In genomic region chr15:40928351-40928974, GRCh38 we compare ENCODE assay signal across 8 cellular contexts. TPM values are rescaled to one million over a fixed set of nuclear protein-coding genes. Genes with fewer than 3 reads are reported as not detected.
DNase-seq lines count a peak whose midpoint lies in the region; ATAC-seq, FAIRE-seq and TF ChIP-seq lines count a peak whose summit lies in the region.

No MANE protein-coding gene starts in this region.

- DNase-seq in COR-L47 (lab: John Stamatoyannopoulos, UW), result peak; percentile 96
- peak; percentile 60 for DNase-seq in NCI-H1092 (lab: John Stamatoyannopoulos, UW)
- DNase-seq in activated naive CD8-positive, alpha-beta T cell treated with anti-CD3 and anti-CD28 coated beads for 36 hours, result no peak
- DNase-seq in left lobe of liver (ENCODE audit: low spot score), result no peak
- peak; percentile 70 for DNase-seq in type B pancreatic cell (ENCODE audit: extremely low spot score, unreplicated experiment)
- DNase-seq in testis, result no peak
- no peak for DNase-seq in GM12891 (ENCODE audit: insufficient read length, low spot score)
- DNase-seq in midbrain (lab: John Stamatoyannopoulos, UW), result no peak

- H3K4me3 ChIP-seq in testis, result peak overlapping the region in 1 of 2 donors; percentile 53

- WGBS in testis, 2 donors, result 0 to 2% methylated on average over 10 to 26 of the region's 34 CpGs

- peaks cover 31% of the 10 kb centered on the region for H3K4me1 Mint-ChIP-seq in activated naive CD8-positive, alpha-beta T cell treated with anti-CD3 and anti-CD28 coated beads for 36 hours
- peaks cover 22% of the 10 kb centered on the region for H3K4me1 Mint-ChIP-seq in type B pancreatic cell (ENCODE audit: unreplicated experiment)

- no peaks in the 10 kb centered on the region for H3K27me3 ChIP-seq in testis

- H3K36me3 Mint-ChIP-seq in activated naive CD8-positive, alpha-beta T cell treated with anti-CD3 and anti-CD28 coated beads for 36 hours, result no peaks in the 10 kb centered on the region
- H3K36me3 Mint-ChIP-seq in type B pancreatic cell, result no peaks in the 10 kb centered on the region

- no peaks in the 10 kb centered on the region for H3K36me3 ChIP-seq in testis (ENCODE audit: low read depth, missing control alignments)

- intact Hi-C loops in testis (cut with DNase I; ENCODE audit: low total_unique reads), result no loop called here

- no peak overlapping the region for H3K27ac Mint-ChIP-seq in activated naive CD8-positive, alpha-beta T cell treated with anti-CD3 and anti-CD28 coated beads for 36 hours
- H3K27ac Mint-ChIP-seq in type B pancreatic cell, result no peak overlapping the region

- H3K4me3 Mint-ChIP-seq in activated naive CD8-positive, alpha-beta T cell treated with anti-CD3 and anti-CD28 coated beads for 36 hours, result peak overlapping the region; percentile 61
- peak overlapping the region; percentile 88 for H3K4me3 Mint-ChIP-seq in type B pancreatic cell

- no peak overlapping the region for H3K27ac ChIP-seq in testis

- no peak for FAIRE-seq in GM12891 (lab: Jason Lieb, UNC)

- TF ChIP-seq CTCF in type B pancreatic cell (conservative IDR thresholded peaks at IDR 0.05), result no peak
- TF ChIP-seq CTCF in testis (IDR thresholded peaks at IDR 0.05), result no peak

- H3K27me3 Mint-ChIP-seq in activated naive CD8-positive, alpha-beta T cell treated with anti-CD3 and anti-CD28 coated beads for 36 hours, result peaks cover 82% of the 10 kb centered on the region
- peaks cover 92% of the 10 kb centered on the region for H3K27me3 Mint-ChIP-seq in type B pancreatic cell

- peak; percentile 2 for ATAC-seq in left lobe of liver

- peaks cover 45% of the 10 kb centered on the region for H3K4me1 ChIP-seq in testis

- no peaks in the 10 kb centered on the region for H3K9me3 ChIP-seq in testis

- no peak for TF ChIP-seq POLR2A in testis (IDR thresholded peaks at IDR 0.05)
- TF ChIP-seq POLR2A in GM12891 (IDR thresholded peaks at IDR 0.05; ENCODE audit: low read depth, low read length), result no peak

- no peaks in the 10 kb centered on the region for H3K9me3 Mint-ChIP-seq in activated naive CD8-positive, alpha-beta T cell treated with anti-CD3 and anti-CD28 coated beads for 36 hours
- H3K9me3 Mint-ChIP-seq in type B pancreatic cell, result no peaks in the 10 kb centered on the region

TF ChIP-seq in GM12891, 5 proteins besides CTCF, POLR2A, EP300 and RAD21:
- TF ChIP-seq POLR2AphosphoS5 (IDR thresholded peaks at IDR 0.05; ENCODE audit: low read depth, low read length), result no peak
- no peak for TF ChIP-seq SPI1 (IDR thresholded peaks at IDR 0.05; ENCODE audit: low read depth, low read length)
- no peak for TF ChIP-seq TAF1 (IDR thresholded peaks at IDR 0.05; ENCODE audit: low read depth, low read length)
- no peak for TF ChIP-seq POU2F2 (IDR thresholded peaks at IDR 0.05; ENCODE audit: low read depth, low read length)
- TF ChIP-seq PAX5 (IDR thresholded peaks at IDR 0.05; ENCODE audit: insufficient read depth, low read length, severe bottlenecking), result no peak

RNA-seq across cellular contexts. Expression of gene DLL4, which starts 0.7 kb away (rescaled TPM):
- not detected for total RNA-seq in activated naive CD8-positive, alpha-beta T cell treated with anti-CD3 and anti-CD28 coated beads for 36 hours
- total RNA-seq in left lobe of liver (3.7 TPM), type B pancreatic cell (ENCODE audit: low replicate concordance) (2.9 and 5.9 TPM in 2 replicates), testis (1 to 10 TPM; 3.5 to 3.9 TPM)
- 2.0 TPM for polyA plus RNA-seq in testis (ENCODE audit: insufficient read depth, low read depth, low replicate concordance)
- 0.09 TPM for polyA plus RNA-seq in GM12891 (2012; ENCODE audit: low read depth, missing spikeins)

RNA-seq across cellular contexts. Expression of gene CHAC1, which starts 24.8 kb away (rescaled TPM):
- 10 to 100 TPM; 43.9 to 45.8 TPM for total RNA-seq in activated naive CD8-positive, alpha-beta T cell treated with anti-CD3 and anti-CD28 coated beads for 36 hours
- total RNA-seq in left lobe of liver, result 1.1 TPM
- total RNA-seq in type B pancreatic cell (ENCODE audit: low replicate concordance), result 7.8 and 12.9 TPM in 2 replicates
- 1 to 10 TPM; 2.5 to 5.9 TPM for total RNA-seq in testis
- polyA plus RNA-seq in testis (ENCODE audit: insufficient read depth, low read depth, low replicate concordance), result 1.8 TPM
- 5.5 TPM for polyA plus RNA-seq in GM12891 (2012; ENCODE audit: low read depth, missing spikeins)

RNA-seq across cellular contexts. Expression of gene VPS18, which starts 34.2 kb away (rescaled TPM):
- 10 to 100 TPM; 12.1 to 13.2 TPM for total RNA-seq in activated naive CD8-positive, alpha-beta T cell treated with anti-CD3 and anti-CD28 coated beads for 36 hours
- total RNA-seq in left lobe of liver (10.3 TPM), type B pancreatic cell (ENCODE audit: low replicate concordance) (25.6 and 37.2 TPM in 2 replicates), testis (10 to 100 TPM; 25.5 to 33.4 TPM)
- 16.3 TPM for polyA plus RNA-seq in testis (ENCODE audit: insufficient read depth, low read depth, low replicate concordance)
- 7.8 TPM for polyA plus RNA-seq in GM12891 (2012; ENCODE audit: low read depth, missing spikeins)

RNA-seq across cellular contexts. Expression of gene RHOV, which starts 54.4 kb away (rescaled TPM):
- under 1 TPM; 0.45 to 0.50 TPM for total RNA-seq in activated naive CD8-positive, alpha-beta T cell treated with anti-CD3 and anti-CD28 coated beads for 36 hours
- total RNA-seq in left lobe of liver, result not detected
- total RNA-seq in type B pancreatic cell (ENCODE audit: low replicate concordance), result 19.3 and 43.3 TPM in 2 replicates
- under 1 TPM; 0.24 to 0.50 TPM for total RNA-seq in testis
- polyA plus RNA-seq in testis (ENCODE audit: insufficient read depth, low read depth, low replicate concordance), result 0.91 TPM
- 14.7 TPM for polyA plus RNA-seq in GM12891 (2012; ENCODE audit: low read depth, missing spikeins)

Comparison
In these comparisons a context has a peak if more than half of its experiments do, and no peak if none do; other contexts are left out.
1. DNase-seq: peak in COR-L47 (single experiment), NCI-H1092 (single experiment) and type B pancreatic cell (single experiment); none in activated naive CD8-positive, alpha-beta T cell treated with anti-CD3 and anti-CD28 coated beads for 36 hours (single experiment), left lobe of liver (single experiment), testis (single experiment), GM12891 (single experiment) and midbrain (single experiment).